ENCODE assay signal across 18 cellular contexts in genomic region chr11:85472953-85473352, GRCh38.
"Had no signal": no experiment of that assay in that cellular context is flagged by ENCODE, and none has a peak within 500 bp of the region (broad histone marks: within the 10 kb centered on the region; RNA-seq: fewer than 3 reads in every experiment).

No MANE protein-coding gene starts in this region.

- H3K27ac Mint-ChIP-seq: naive B cell; nephron; stimulated activated naive B cell treated with anti-CD40 and anti-IgM and Interleukin-4, amounts not matched to agents 10 μg/mL and 1 μg/mL and 100 μg/mL, for 72 hours had no signal

- H3K4me1 ChIP-seq: heart left ventricle, stomach had no signal

- H3K36me3 ChIP-seq: heart left ventricle, neutrophil, stomach, thoracic aorta had no signal

- H3K27ac ChIP-seq: dorsolateral prefrontal cortex, heart left ventricle, neutrophil, stomach, thoracic aorta had no signal

- ATAC-seq: heart left ventricle; sciatic nerve; stimulated activated naive B cell treated with anti-CD40 and anti-IgM and Interleukin-4, amounts not matched to agents 10 μg/mL and 1 μg/mL and 100 μg/mL, for 72 hours had no signal

- H3K4me3 ChIP-seq: dorsolateral prefrontal cortex, heart left ventricle, stomach, thoracic aorta had no signal

- H3K27me3 ChIP-seq: dorsolateral prefrontal cortex, heart left ventricle, neutrophil, stomach had no signal

- DNase-seq: cortex of kidney; dorsolateral prefrontal cortex; effector CD8-positive, alpha-beta T cell; heart left ventricle; hippocampal formation; midbrain; naive B cell; stimulated activated CD4-positive, alpha-beta T cell treated with anti-CD3 and anti-CD28 coated beads, Interleukin-2, amount 100 ng/mL, for 24 hours; stimulated activated CD4-positive, alpha-beta T cell treated with anti-CD3 and anti-CD28 coated beads, Interleukin-4, amount 100 ng/mL, for 4 hours; stimulated activated naive B cell treated with anti-CD40 and anti-IgM and Interleukin-4, amounts not matched to agents 10 μg/mL and 1 μg/mL and 100 μg/mL, for 72 hours; stomach; substantia nigra; trophoblast cell had no signal

- H3K27me3 Mint-ChIP-seq: central memory CD8-positive, alpha-beta T cell; naive B cell; stimulated activated naive B cell treated with anti-CD40 and anti-IgM and Interleukin-4, amounts not matched to agents 10 μg/mL and 1 μg/mL and 100 μg/mL, for 72 hours had no signal

- H3K9me3 ChIP-seq: neutrophil had no signal

- H3K4me1 Mint-ChIP-seq: central memory CD8-positive, alpha-beta T cell; naive B cell; nephron; stimulated activated naive B cell treated with anti-CD40 and anti-IgM and Interleukin-4, amounts not matched to agents 10 μg/mL and 1 μg/mL and 100 μg/mL, for 72 hours had no signal

- H3K4me3 Mint-ChIP-seq: central memory CD8-positive, alpha-beta T cell; naive B cell; nephron; stimulated activated naive B cell treated with anti-CD40 and anti-IgM and Interleukin-4, amounts not matched to agents 10 μg/mL and 1 μg/mL and 100 μg/mL, for 72 hours had no signal
